8 cellular contexts compared by ENCODE assay signal in genomic region chr1:113389356-113389952, GRCh38. TPM values are rescaled to one million over a fixed set of nuclear protein-coding genes. Genes with fewer than 3 reads are reported as not detected.
A peak's percentile ranks its signal among the peaks of the same experiment; 100 is the strongest.
DNase-seq lines count a peak whose midpoint lies in the region; ATAC-seq lines count a peak whose summit lies in the region.

No MANE protein-coding gene starts in this region.

- peaks cover 11% of the 10 kb centered on the region for H3K4me1 ChIP-seq in stomach smooth muscle (ENCODE audit: control insufficient read depth, insufficient read depth, low read length)

- peak overlapping the region; percentile 83 for H3K4me3 Mint-ChIP-seq in activated CD8-positive, alpha-beta T cell treated with anti-CD3 and anti-CD28 coated beads, Interleukin-2, amount 10 ng/mL, durations not matched to agents 7 days and 5 days
- H3K4me3 Mint-ChIP-seq in immature natural killer cell: peak overlapping the region; percentile 89 to 95 (median 92)

- H3K4me1 Mint-ChIP-seq in activated CD8-positive, alpha-beta T cell treated with anti-CD3 and anti-CD28 coated beads, Interleukin-2, amount 10 ng/mL, durations not matched to agents 7 days and 5 days (ENCODE audit: low read depth): peaks cover 26% of the 10 kb centered on the region
- peaks cover 15 to 21% of the 10 kb centered on the region in 2 donors for H3K4me1 Mint-ChIP-seq in immature natural killer cell

- no peaks in the 10 kb centered on the region for H3K9me3 ChIP-seq in stomach smooth muscle (ENCODE audit: control insufficient read depth in 2 of 2, low read length in 2 of 2)

- POLR2A ChIA-PET in activated CD8-positive, alpha-beta T cell treated with anti-CD3 and anti-CD28 coated beads, Interleukin-2, amount 10 ng/mL, durations not matched to agents 7 days and 5 days (lab: Charles Lee): no interaction called here

- peak overlapping the region; percentile 73 for H3K27ac ChIP-seq in stomach smooth muscle (ENCODE audit: low read length)

- CTCF ChIA-PET in activated CD8-positive, alpha-beta T cell treated with anti-CD3 and anti-CD28 coated beads, Interleukin-2, amount 10 ng/mL, durations not matched to agents 7 days and 5 days (lab: Charles Lee): interaction anchor here (1.5 to 1.6 kb wide), 2 partner anchors 249 to 317 kb away, joined by 4 to 6 read pairs; partner anchors contain the start of gene LRIG2

- intact Hi-C loops in posterior cingulate gyrus (cut with DNase I): no loop called here

- peak overlapping the region; percentile 85 for H3K27ac Mint-ChIP-seq in activated CD8-positive, alpha-beta T cell treated with anti-CD3 and anti-CD28 coated beads, Interleukin-2, amount 10 ng/mL, durations not matched to agents 7 days and 5 days
- H3K27ac Mint-ChIP-seq in immature natural killer cell: peak overlapping the region in 2 of 6 donors; percentile 24 to 27

- no peaks in the 10 kb centered on the region for H3K9me3 Mint-ChIP-seq in activated CD8-positive, alpha-beta T cell treated with anti-CD3 and anti-CD28 coated beads, Interleukin-2, amount 10 ng/mL, durations not matched to agents 7 days and 5 days (ENCODE audit: insufficient read depth)
- H3K9me3 Mint-ChIP-seq in immature natural killer cell: peaks cover 0 to 3% (median 0%) of the 10 kb centered on the region in 6 donors

- H3K27me3 ChIP-seq in stomach smooth muscle (ENCODE audit: control insufficient read depth in 1 of 2, insufficient read depth in 2 of 2, low read length in 2 of 2): no peaks in the 10 kb centered on the region

- peak overlapping the region; percentile 70 to 91 for H3K4me3 ChIP-seq in stomach smooth muscle (ENCODE audit: low read length in 2 of 2)

- H3K9ac ChIP-seq in stomach smooth muscle (ENCODE audit: low read length in 2 of 2): peak overlapping the region; percentile 56 to 87

- H3K36me3 ChIP-seq in stomach smooth muscle (ENCODE audit: control insufficient read depth in 2 of 2, insufficient read depth in 2 of 2, low read length in 2 of 2): no peaks in the 10 kb centered on the region

- DNase-seq in NCI-H748 (lab: John Stamatoyannopoulos, UW; ENCODE audit: unreplicated experiment) (peak; percentile 17), NCI-H748 treated with DMSO at 0.1 percent for 48 hours (lab: John Stamatoyannopoulos, UW) (no peak), immature natural killer cell (peak in 1 of 3 donors; percentile 3), posterior cingulate gyrus (no peak)
- DNase-seq in activated CD8-positive, alpha-beta T cell treated with anti-CD3 and anti-CD28 coated beads, Interleukin-2, amount 10 ng/mL, durations not matched to agents 7 days and 5 days: no peak

- peaks cover 3% of the 10 kb centered on the region for H3K36me3 Mint-ChIP-seq in activated CD8-positive, alpha-beta T cell treated with anti-CD3 and anti-CD28 coated beads, Interleukin-2, amount 10 ng/mL, durations not matched to agents 7 days and 5 days (ENCODE audit: low read depth)
- no peaks in the 10 kb centered on the region for H3K36me3 Mint-ChIP-seq in immature natural killer cell

- ATAC-seq in activated CD8-positive, alpha-beta T cell treated with anti-CD3 and anti-CD28 coated beads, Interleukin-2, amount 10 ng/mL, durations not matched to agents 7 days and 5 days: no peak
- ATAC-seq in HG03457 (IDR thresholded peaks at IDR 0.05; ENCODE audit: unreplicated experiment) (no peak), GM21390 (IDR thresholded peaks at IDR 0.05; ENCODE audit: unreplicated experiment) (no peak)

- peaks cover 29% of the 10 kb centered on the region for H3K27me3 Mint-ChIP-seq in activated CD8-positive, alpha-beta T cell treated with anti-CD3 and anti-CD28 coated beads, Interleukin-2, amount 10 ng/mL, durations not matched to agents 7 days and 5 days (ENCODE audit: low read depth)
- peaks cover 2 to 17% (median 11%) of the 10 kb centered on the region in 3 donors for H3K27me3 Mint-ChIP-seq in immature natural killer cell (ENCODE audit: low read depth in 3 of 3)

RNA-seq across cellular contexts. Expression of gene MAGI3, which starts 0.9 kb away (rescaled TPM):
- total RNA-seq in activated CD8-positive, alpha-beta T cell treated with anti-CD3 and anti-CD28 coated beads, Interleukin-2, amount 10 ng/mL, durations not matched to agents 7 days and 5 days: 1 to 10 TPM; 6.2 to 6.4 TPM
- polyA plus RNA-seq in immature natural killer cell: under 1 TPM in 1 of 3 donors, not detected in 2; 0.15 TPM
